ENCODE assay signal across 10 cellular contexts in genomic region chr20:57047281-57048026, GRCh38.
DNase-seq lines count a peak whose midpoint lies in the region; ATAC-seq and TF ChIP-seq lines count a peak whose summit lies in the region.
"Had no signal": no experiment of that assay in that cellular context is flagged by ENCODE, and none has a peak within 500 bp of the region (broad histone marks: within the 10 kb centered on the region; RNA-seq: fewer than 3 reads in every experiment).

No MANE protein-coding gene starts in this region.

- H3K27ac ChIP-seq in DOHH2 (ENCODE audit: low read depth, low read length) = no peak overlapping the region
- H3K27ac ChIP-seq: colonic mucosa had no signal

- H3K4me2 ChIP-seq in DOHH2 (ENCODE audit: low read length) = no peak overlapping the region

- no peaks in the 10 kb centered on the region for H3K9me2 ChIP-seq in DOHH2 (replicated peaks; ENCODE audit: control insufficient read depth, low read length)

- peaks cover 22% of the 10 kb centered on the region for H3K27me3 ChIP-seq in DOHH2 (ENCODE audit: control insufficient read depth, low read length)
- H3K27me3 ChIP-seq: colonic mucosa had no signal

- H3K4me3 Mint-ChIP-seq in MCF 10A (ENCODE audit: unreplicated experiment) (no peak overlapping the region), osteocyte (ENCODE audit: unreplicated experiment) (no peak overlapping the region)
- no peak overlapping the region for H3K4me3 Mint-ChIP-seq in activated T-cell treated with anti-CD3 and anti-CD28 coated beads, Interleukin-2, amount 50 U/mL, for 4 hours
- H3K4me3 Mint-ChIP-seq: IgD-negative memory B cell had no signal

- H4K20me1 ChIP-seq in DOHH2 (ENCODE audit: control insufficient read depth, insufficient read depth, low read depth, low read length) = 0 out of 2 replicates have a peak, but pooled peaks cover 2% of the 10 kb centered on the region

- H3K9me3 ChIP-seq in DOHH2 (ENCODE audit: control insufficient read depth, insufficient read depth, low read length) = no peaks in the 10 kb centered on the region
- H3K9me3 ChIP-seq: colonic mucosa had no signal

- no peaks in the 10 kb centered on the region for H3K36me3 ChIP-seq in DOHH2 (ENCODE audit: control insufficient read depth, low read length)
- H3K36me3 ChIP-seq: colonic mucosa had no signal

- TF ChIP-seq CTCF in DOHH2 (IDR thresholded peaks at IDR 0.05; ENCODE audit: low read depth, low read length, poor library complexity, severe bottlenecking) = peak; percentile 20
- peak; percentile 24; the same call in 1 of the 2 replicates for TF ChIP-seq CTCF in LNCaP clone FGC (IDR thresholded peaks at IDR 0.05; ENCODE audit: control insufficient read depth, extremely low read depth, insufficient read depth)
- no peak for TF ChIP-seq CTCF in MCF 10A (IDR thresholded peaks at IDR 0.05; ENCODE audit: unreplicated experiment)
- peak; percentile 43 for TF ChIP-seq CTCF in osteocyte (IDR thresholded peaks at IDR 0.05)

- H3K79me2 ChIP-seq in DOHH2 (ENCODE audit: control insufficient read depth, low read length) = no peaks in the 10 kb centered on the region

- intact Hi-C loops in MCF 10A (cut with micrococcal nuclease) = loop anchor here (10.0 kb wide), 1 partner anchor 413 kb away; no protein-coding TSS in a partner anchor

- POLR2A ChIA-PET in MCF 10A (lab: Yijun Ruan, JAX) = interaction anchor here (0.6 kb wide), 1 partner anchor 177 kb away, joined by 3 read pairs; no protein-coding TSS in a partner anchor

- no peak overlapping the region for H3K27ac Mint-ChIP-seq in MCF 10A (ENCODE audit: low read depth, unreplicated experiment)
- H3K27ac Mint-ChIP-seq in osteocyte (ENCODE audit: unreplicated experiment) = peak overlapping the region; percentile 67
- H3K27ac Mint-ChIP-seq: IgD-negative memory B cell had no signal

- no TSS peak for BruUV-seq in MCF 10A (replicated peaks; lab: Mats Ljungman, UMichigan)

- CTCF ChIA-PET in MCF 10A (lab: Yijun Ruan, JAX) = interaction anchor here (1.1 to 2.4 kb wide), 8 partner anchors 10 to 497 kb away, joined by 4 to 11 read pairs (median 5); no protein-coding TSS in a partner anchor

- H3K27me3 Mint-ChIP-seq in MCF 10A (ENCODE audit: insufficient read depth, unreplicated experiment) = no peaks in the 10 kb centered on the region
- no peaks in the 10 kb centered on the region for H3K27me3 Mint-ChIP-seq in osteocyte (ENCODE audit: unreplicated experiment)
- H3K27me3 Mint-ChIP-seq in activated T-cell treated with anti-CD3 and anti-CD28 coated beads, Interleukin-2, amount 50 U/mL, for 4 hours (ENCODE audit: low read depth) = peaks cover 9% of the 10 kb centered on the region

- DNase-seq in LNCaP clone FGC (ENCODE audit: low read depth) (no peak), MCF 10A (ENCODE audit: unreplicated experiment) (peak; percentile 27), osteocyte (ENCODE audit: extremely low spot score, unreplicated experiment) (no peak), NCI-H524 treated with DMSO at 0.1 percent for 48 hours (lab: John Stamatoyannopoulos, UW) (no peak), pons (ENCODE audit: low spot score) (no peak), DMS153 treated with DMSO at 0.1 percent for 48 hours (lab: John Stamatoyannopoulos, UW; ENCODE audit: unreplicated experiment) (no peak)
- DNase-seq in activated T-cell treated with anti-CD3 and anti-CD28 coated beads, Interleukin-2, amount 50 U/mL, for 4 hours = no peak

- H3K36me3 Mint-ChIP-seq in MCF 10A (ENCODE audit: insufficient read depth, unreplicated experiment) (no peaks in the 10 kb centered on the region), osteocyte (ENCODE audit: unreplicated experiment) (no peaks in the 10 kb centered on the region)
- no peaks in the 10 kb centered on the region for H3K36me3 Mint-ChIP-seq in activated T-cell treated with anti-CD3 and anti-CD28 coated beads, Interleukin-2, amount 50 U/mL, for 4 hours (ENCODE audit: insufficient read depth)

- H3K4me1 Mint-ChIP-seq in MCF 10A (ENCODE audit: insufficient read depth, unreplicated experiment) = peaks cover 16% of the 10 kb centered on the region
- peaks cover 31% of the 10 kb centered on the region for H3K4me1 Mint-ChIP-seq in osteocyte (ENCODE audit: unreplicated experiment)
- H3K4me1 Mint-ChIP-seq in activated T-cell treated with anti-CD3 and anti-CD28 coated beads, Interleukin-2, amount 50 U/mL, for 4 hours (ENCODE audit: low read depth) = no peaks in the 10 kb centered on the region
- H3K4me1 Mint-ChIP-seq: IgD-negative memory B cell had no signal

- H3K9me3 Mint-ChIP-seq in MCF 10A (ENCODE audit: unreplicated experiment) (no peaks in the 10 kb centered on the region), osteocyte (ENCODE audit: unreplicated experiment) (no peaks in the 10 kb centered on the region)
- no peaks in the 10 kb centered on the region for H3K9me3 Mint-ChIP-seq in activated T-cell treated with anti-CD3 and anti-CD28 coated beads, Interleukin-2, amount 50 U/mL, for 4 hours

- H3K4me3 ChIP-seq in DOHH2 (ENCODE audit: low read length) (no peak overlapping the region), LNCaP clone FGC (ENCODE audit: low read depth, low read length) (no peak overlapping the region)
- H3K4me3 ChIP-seq: colonic mucosa had no signal

- no peaks in the 10 kb centered on the region for H3K4me1 ChIP-seq in DOHH2 (ENCODE audit: control insufficient read depth, low read length)
- H3K4me1 ChIP-seq: colonic mucosa had no signal

- ATAC-seq in activated T-cell treated with anti-CD3 and anti-CD28 coated beads, Interleukin-2, amount 50 U/mL, for 4 hours = no peak

- no peaks in the 10 kb centered on the region for H3F3A ChIP-seq in DOHH2 (ENCODE audit: control insufficient read depth, insufficient read depth)
